ENCODE assay signal across 8 cellular contexts in the genomic region with DNA sequence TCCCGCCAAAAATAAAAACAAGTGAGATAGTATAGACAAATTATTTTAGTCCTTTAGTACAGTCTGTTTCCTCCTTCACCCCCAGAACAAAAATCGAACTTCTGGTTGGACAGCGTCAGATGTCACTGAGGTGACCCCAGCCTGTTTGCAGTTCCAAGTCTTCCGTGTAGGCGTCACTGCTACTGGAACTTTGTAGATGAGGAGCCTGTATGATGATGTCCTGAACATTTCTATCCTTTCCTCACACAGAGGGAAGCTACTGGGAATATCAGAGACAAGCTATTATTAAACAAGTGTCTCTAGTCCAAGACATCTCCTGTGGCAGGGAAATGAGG. TPM values are rescaled to one million over a fixed set of nuclear protein-coding genes. Genes with fewer than 3 reads are reported as not detected.
A peak's percentile ranks its signal among the peaks of the same experiment; 100 is the strongest.
DNase-seq lines count a peak whose midpoint lies in the region; ATAC-seq, FAIRE-seq and TF ChIP-seq lines count a peak whose summit lies in the region.

No MANE protein-coding gene starts in this region.

- WGBS in lower leg skin, 2 donors, result 12 to 17% methylated on average over 5 of the region's 5 CpGs

- POLR2A ChIA-PET in T-cell (lab: Charles Lee), result interaction anchor here in 1 of 2 donors (1.1 kb wide), 1 partner anchor 10 kb away, joined by 5 read pairs; no protein-coding TSS in a partner anchor

- no peak for TF ChIP-seq POLR2A in lower leg skin (IDR thresholded peaks at IDR 0.05)

- peak overlapping the region; percentile 93 for H3K27ac Mint-ChIP-seq in activated naive CD4-positive, alpha-beta T cell treated with anti-CD3 and anti-CD28 coated beads, Interleukin-2, amount 50 U/mL, for 24 hours
- H3K27ac Mint-ChIP-seq in T-cell (peak overlapping the region; percentile 92 to 96), osteocyte (ENCODE audit: unreplicated experiment) (peak overlapping the region; percentile 90)

- intact Hi-C loops in lower leg skin (cut with DNase I; ENCODE audit: low total_unique reads), result no loop called here

- no peak for DNase-seq in activated naive CD4-positive, alpha-beta T cell (lab: John Stamatoyannopoulos, UW)
- no peak for DNase-seq in T-cell
- peak; percentile 43 for DNase-seq in fibroblast of gingiva (ENCODE audit: low read depth)
- DNase-seq in osteocyte (ENCODE audit: extremely low spot score, unreplicated experiment), result no peak
- DNase-seq in RCC 7860 (ENCODE audit: low spot score), result no peak
- DNase-seq in stimulated activated naive CD4-positive, alpha-beta T cell treated with Interleukin-2 at 50 U/mL for 16 hours (lab: John Stamatoyannopoulos, UW), result no peak
- DNase-seq in lower leg skin (ENCODE audit: low spot score in 2 of 2), result no peak

- no peak for TF ChIP-seq CTCF in osteocyte (IDR thresholded peaks at IDR 0.05)
- no peak for TF ChIP-seq CTCF in lower leg skin (IDR thresholded peaks at IDR 0.05)

- H3K4me3 Mint-ChIP-seq in activated naive CD4-positive, alpha-beta T cell treated with anti-CD3 and anti-CD28 coated beads, Interleukin-2, amount 50 U/mL, for 24 hours, result peak overlapping the region; percentile 92
- H3K4me3 Mint-ChIP-seq in T-cell, result peak overlapping the region; percentile 89 to 94 (median 89)
- peak overlapping the region; percentile 81 for H3K4me3 Mint-ChIP-seq in osteocyte (ENCODE audit: unreplicated experiment)

- no peak for FAIRE-seq in RCC 7860 (lab: Jason Lieb, UNC)

- H3K27me3 Mint-ChIP-seq in activated naive CD4-positive, alpha-beta T cell treated with anti-CD3 and anti-CD28 coated beads, Interleukin-2, amount 50 U/mL, for 24 hours, result no peaks in the 10 kb centered on the region
- H3K27me3 Mint-ChIP-seq in T-cell (no peaks in the 10 kb centered on the region), osteocyte (ENCODE audit: unreplicated experiment) (no peaks in the 10 kb centered on the region)

- peaks cover 76% of the 10 kb centered on the region for H3K4me1 Mint-ChIP-seq in activated naive CD4-positive, alpha-beta T cell treated with anti-CD3 and anti-CD28 coated beads, Interleukin-2, amount 50 U/mL, for 24 hours
- peaks cover 63 to 71% (median 67%) of the 10 kb centered on the region in 3 donors for H3K4me1 Mint-ChIP-seq in T-cell
- peaks cover 53% of the 10 kb centered on the region for H3K4me1 Mint-ChIP-seq in osteocyte (ENCODE audit: unreplicated experiment)

- no peak overlapping the region for H3K4me3 ChIP-seq in lower leg skin (ENCODE audit: low read depth, poor library complexity, severe bottlenecking)

- ATAC-seq in T-cell (replicated peaks in 1 of 4), result no peak

- no peaks in the 10 kb centered on the region for H3K9me3 Mint-ChIP-seq in activated naive CD4-positive, alpha-beta T cell treated with anti-CD3 and anti-CD28 coated beads, Interleukin-2, amount 50 U/mL, for 24 hours
- H3K9me3 Mint-ChIP-seq in T-cell (no peaks in the 10 kb centered on the region), osteocyte (ENCODE audit: unreplicated experiment) (no peaks in the 10 kb centered on the region)

- CTCF ChIA-PET in T-cell (lab: Charles Lee), result interaction anchor here in 1 of 2 donors (0.5 to 2.5 kb wide), 4 partner anchors 10 to 94 kb away, joined by 3 to 30 read pairs (median 6); a partner anchor contains a TSS

- H3K36me3 Mint-ChIP-seq in activated naive CD4-positive, alpha-beta T cell treated with anti-CD3 and anti-CD28 coated beads, Interleukin-2, amount 50 U/mL, for 24 hours, result peaks cover 2% of the 10 kb centered on the region
- H3K36me3 Mint-ChIP-seq in T-cell, result peaks cover 5% of the 10 kb centered on the region
- H3K36me3 Mint-ChIP-seq in osteocyte (ENCODE audit: unreplicated experiment), result no peaks in the 10 kb centered on the region

RNA-seq across cellular contexts. Expression of a gene that starts 0.9 kb away (rescaled TPM):
- total RNA-seq in T-cell (10 to 100 TPM; 43.1 to 68.1 (median 63.8) TPM), osteocyte (50.6 and 50.8 TPM in 2 replicates), lower leg skin (10 to 100 TPM; 30.3 to 56.1 (median 46.6) TPM)

RNA-seq across cellular contexts. Expression of a gene that starts 18.1 kb away (rescaled TPM):
- total RNA-seq in T-cell (100 to 1,000 TPM; 112 to 266 (median 261) TPM), osteocyte (158 and 161 TPM in 2 replicates), lower leg skin (100 to 1,000 TPM in 2 of 4 donors, 10 to 100 TPM in 2; 82.3 to 128 (median 104) TPM)

RNA-seq across cellular contexts. Expression of a gene that starts 33.8 kb away (rescaled TPM):
- total RNA-seq in T-cell (1 to 10 TPM in 1 of 5 donors, under 1 TPM in 3, not detected in 1; 0.33 to 1.4 (median 0.74) TPM), osteocyte (34.7 and 38.4 TPM in 2 replicates), lower leg skin (10 to 100 TPM in 3 of 4 donors, 1 to 10 TPM in 1; 7.5 to 14.3 (median 12.7) TPM)
